In the genomic region with DNA sequence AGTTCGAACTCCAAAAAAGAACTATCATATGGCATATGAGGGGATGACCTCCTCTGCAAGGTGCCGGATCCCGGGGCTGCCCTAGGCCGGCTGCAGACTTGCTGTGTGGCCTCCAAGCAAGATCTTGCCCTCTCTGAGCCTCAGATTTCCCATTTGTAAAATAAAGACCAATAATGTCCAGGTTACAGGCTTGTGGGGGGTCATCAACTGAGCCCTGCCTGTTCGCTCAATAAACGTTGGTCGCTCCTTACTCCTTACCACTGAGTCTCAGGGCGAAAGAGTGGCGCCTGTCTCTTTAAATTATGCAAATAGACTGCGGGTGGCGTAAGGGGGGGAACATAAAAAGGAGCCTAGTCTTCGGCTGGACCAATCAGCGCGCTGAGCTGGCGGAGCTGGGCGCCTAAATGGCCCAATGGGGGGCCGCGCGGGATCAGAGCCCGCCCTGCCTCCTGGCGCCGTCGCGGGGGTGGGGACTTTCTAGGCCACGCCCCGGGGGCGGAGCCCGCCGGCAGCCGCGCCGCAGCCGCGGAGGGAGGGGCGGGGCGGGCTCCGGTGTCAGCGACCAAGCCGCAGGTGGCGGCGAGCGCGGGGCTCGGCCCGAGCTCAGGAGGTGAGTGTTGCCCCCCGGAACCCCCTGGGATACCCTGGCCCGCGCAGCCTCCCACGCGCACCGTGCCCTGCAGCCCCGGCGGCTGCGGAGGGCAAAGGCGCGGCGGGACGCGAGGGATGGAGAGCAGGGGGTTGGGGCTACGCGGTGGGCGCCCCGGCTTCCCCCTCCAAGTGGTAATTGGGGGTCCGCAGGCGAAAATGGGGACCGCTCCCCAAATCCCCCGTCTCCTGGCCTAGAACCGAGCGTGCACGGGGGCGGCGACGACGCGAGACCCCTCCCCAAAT, we compare ENCODE assay signal across 1 cellular context.
A peak's percentile ranks its signal among the peaks of the same experiment; 100 is the strongest.
TF ChIP-seq lines count a peak whose summit lies in the region.

No MANE protein-coding gene starts in this region.

TF ChIP-seq in HepG2, 621 proteins besides CTCF, POLR2A, EP300 and RAD21 (continued from another document and continues in another):
- TF ChIP-seq, protein P1, sequence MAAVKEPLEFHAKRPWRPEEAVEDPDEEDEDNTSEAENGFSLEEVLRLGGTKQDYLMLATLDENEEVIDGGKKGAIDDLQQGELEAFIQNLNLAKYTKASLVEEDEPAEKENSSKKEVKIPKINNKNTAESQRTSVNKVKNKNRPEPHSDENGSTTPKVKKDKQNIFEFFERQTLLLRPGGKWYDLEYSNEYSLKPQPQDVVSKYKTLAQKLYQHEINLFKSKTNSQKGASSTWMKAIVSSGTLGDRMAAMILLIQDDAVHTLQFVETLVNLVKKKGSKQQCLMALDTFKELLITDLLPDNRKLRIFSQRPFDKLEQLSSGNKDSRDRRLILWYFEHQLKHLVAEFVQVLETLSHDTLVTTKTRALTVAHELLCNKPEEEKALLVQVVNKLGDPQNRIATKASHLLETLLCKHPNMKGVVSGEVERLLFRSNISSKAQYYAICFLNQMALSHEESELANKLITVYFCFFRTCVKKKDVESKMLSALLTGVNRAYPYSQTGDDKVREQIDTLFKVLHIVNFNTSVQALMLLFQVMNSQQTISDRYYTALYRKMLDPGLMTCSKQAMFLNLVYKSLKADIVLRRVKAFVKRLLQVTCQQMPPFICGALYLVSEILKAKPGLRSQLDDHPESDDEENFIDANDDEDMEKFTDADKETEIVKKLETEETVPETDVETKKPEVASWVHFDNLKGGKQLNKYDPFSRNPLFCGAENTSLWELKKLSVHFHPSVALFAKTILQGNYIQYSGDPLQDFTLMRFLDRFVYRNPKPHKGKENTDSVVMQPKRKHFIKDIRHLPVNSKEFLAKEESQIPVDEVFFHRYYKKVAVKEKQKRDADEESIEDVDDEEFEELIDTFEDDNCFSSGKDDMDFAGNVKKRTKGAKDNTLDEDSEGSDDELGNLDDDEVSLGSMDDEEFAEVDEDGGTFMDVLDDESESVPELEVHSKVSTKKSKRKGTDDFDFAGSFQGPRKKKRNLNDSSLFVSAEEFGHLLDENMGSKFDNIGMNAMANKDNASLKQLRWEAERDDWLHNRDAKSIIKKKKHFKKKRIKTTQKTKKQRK (IDR thresholded peaks at IDR 0.05; ENCODE audit: low read length) = no peak
- TF ChIP-seq MIER3 (CRISPR knock-in tag; IDR thresholded peaks at IDR 0.05; ENCODE audit: borderline replicate concordance) (no peak), ZNF674 (CRISPR knock-in tag; IDR thresholded peaks at IDR 0.05; ENCODE audit: low read depth) (no peak), NCOA2 (CRISPR knock-in tag; IDR thresholded peaks at IDR 0.05) (no peak), CEBPB (IDR thresholded peaks at IDR 0.05; ENCODE audit: borderline replicate concordance, low read depth, low read length) (peak; percentile 39; the same call in 1 of the 2 replicates), TCF7L2 (IDR thresholded peaks at IDR 0.05; ENCODE audit: low read depth, low read length) (no peak), KDM4B (CRISPR knock-in tag; IDR thresholded peaks at IDR 0.05) (no peak), RBFOX2 (IDR thresholded peaks at IDR 0.05; ENCODE audit: low read depth, low read length) (no peak), U2AF1 (optimal IDR thresholded peaks at IDR 0.05; ENCODE audit: low read depth, low read length) (no peak), ZNF230 (CRISPR knock-in tag; IDR thresholded peaks at IDR 0.05) (no peak), ZNF160 (CRISPR knock-in tag; IDR thresholded peaks at IDR 0.05) (no peak), NCOR1 (IDR thresholded peaks at IDR 0.05; ENCODE audit: borderline replicate concordance, low read length) (no peak), CHCHD3 (CRISPR knock-in tag; IDR thresholded peaks at IDR 0.05) (no peak), CBX5 (CRISPR knock-in tag; IDR thresholded peaks at IDR 0.05; ENCODE audit: borderline replicate concordance) (no peak), THYN1 (CRISPR knock-in tag; IDR thresholded peaks at IDR 0.05; ENCODE audit: borderline replicate concordance, low read depth) (no peak), ZNF232 (CRISPR knock-in tag; IDR thresholded peaks at IDR 0.05; ENCODE audit: borderline replicate concordance) (no peak), ZNF768 (CRISPR knock-in tag; IDR thresholded peaks at IDR 0.05) (peak; percentile 100), PHF8 (CRISPR knock-in tag; IDR thresholded peaks at IDR 0.05) (no peak), GZF1 (CRISPR knock-in tag; IDR thresholded peaks at IDR 0.05) (no peak), SKI (IDR thresholded peaks at IDR 0.05; ENCODE audit: partially characterized antibody) (no peak), IKZF4 (CRISPR knock-in tag; IDR thresholded peaks at IDR 0.05; ENCODE audit: borderline replicate concordance, low read depth, not compliant biosample characterization) (no peak), SMC3 (IDR thresholded peaks at IDR 0.05; ENCODE audit: low read length) (no peak), ZNF121 (CRISPR knock-in tag; IDR thresholded peaks at IDR 0.05) (no peak), SP5 (CRISPR knock-in tag; IDR thresholded peaks at IDR 0.05; ENCODE audit: borderline replicate concordance, low read depth) (peak; percentile 53), HMGA1 (CRISPR knock-in tag; conservative IDR thresholded peaks at IDR 0.05) (no peak), ZNF75D (CRISPR knock-in tag; IDR thresholded peaks at IDR 0.05; ENCODE audit: borderline replicate concordance) (no peak), FOXA3 (CRISPR knock-in tag; IDR thresholded peaks at IDR 0.05) (no peak), SMAD3 (CRISPR knock-in tag; IDR thresholded peaks at IDR 0.05) (no peak), FIP1L1 (IDR thresholded peaks at IDR 0.05; ENCODE audit: borderline replicate concordance, insufficient read depth, low read depth, low read length) (no peak), POGZ (CRISPR knock-in tag; IDR thresholded peaks at IDR 0.05) (no peak), FOXO1 (CRISPR knock-in tag; IDR thresholded peaks at IDR 0.05) (no peak), ZNF724P (CRISPR knock-in tag; IDR thresholded peaks at IDR 0.05; ENCODE audit: borderline replicate concordance) (no peak), ZFP62 (CRISPR knock-in tag; IDR thresholded peaks at IDR 0.05) (no peak), ZNF552 (CRISPR knock-in tag; IDR thresholded peaks at IDR 0.05; ENCODE audit: borderline replicate concordance) (no peak), ATF1 (CRISPR knock-in tag; IDR thresholded peaks at IDR 0.05) (peak; percentile 37; the same call in 1 of the 2 replicates), NBN (conservative IDR thresholded peaks at IDR 0.05) (no peak), ZBTB20 (CRISPR knock-in tag; IDR thresholded peaks at IDR 0.05; ENCODE audit: borderline replicate concordance, low read depth) (no peak), KLF16 (CRISPR knock-in tag; IDR thresholded peaks at IDR 0.05) (no peak), ZNF883 (CRISPR knock-in tag; IDR thresholded peaks at IDR 0.05; ENCODE audit: not compliant biosample characterization) (no peak), BRCA1 (CRISPR knock-in tag; IDR thresholded peaks at IDR 0.05) (no peak), BORCS8-MEF2B (CRISPR knock-in tag; IDR thresholded peaks at IDR 0.05) (no peak), ZC3H4 (CRISPR knock-in tag; IDR thresholded peaks at IDR 0.05; ENCODE audit: borderline replicate concordance) (no peak), NFKB2 (CRISPR knock-in tag; IDR thresholded peaks at IDR 0.05; ENCODE audit: borderline replicate concordance) (no peak), GLI4 (CRISPR knock-in tag; IDR thresholded peaks at IDR 0.05; ENCODE audit: borderline replicate concordance) (no peak), ZFP82 (CRISPR knock-in tag; IDR thresholded peaks at IDR 0.05; ENCODE audit: borderline replicate concordance) (no peak), ZNF383 (CRISPR knock-in tag; IDR thresholded peaks at IDR 0.05; ENCODE audit: borderline replicate concordance) (no peak), EZH2 (conservative IDR thresholded peaks at IDR 0.05; ENCODE audit: low read depth, low read length) (no peak), CHD4 (IDR thresholded peaks at IDR 0.05; ENCODE audit: borderline replicate concordance, low read length) (peak; percentile 61; the same call in 1 of the 2 replicates), ZNF780A (CRISPR knock-in tag; IDR thresholded peaks at IDR 0.05) (no peak)
- TF ChIP-seq, protein P2, sequence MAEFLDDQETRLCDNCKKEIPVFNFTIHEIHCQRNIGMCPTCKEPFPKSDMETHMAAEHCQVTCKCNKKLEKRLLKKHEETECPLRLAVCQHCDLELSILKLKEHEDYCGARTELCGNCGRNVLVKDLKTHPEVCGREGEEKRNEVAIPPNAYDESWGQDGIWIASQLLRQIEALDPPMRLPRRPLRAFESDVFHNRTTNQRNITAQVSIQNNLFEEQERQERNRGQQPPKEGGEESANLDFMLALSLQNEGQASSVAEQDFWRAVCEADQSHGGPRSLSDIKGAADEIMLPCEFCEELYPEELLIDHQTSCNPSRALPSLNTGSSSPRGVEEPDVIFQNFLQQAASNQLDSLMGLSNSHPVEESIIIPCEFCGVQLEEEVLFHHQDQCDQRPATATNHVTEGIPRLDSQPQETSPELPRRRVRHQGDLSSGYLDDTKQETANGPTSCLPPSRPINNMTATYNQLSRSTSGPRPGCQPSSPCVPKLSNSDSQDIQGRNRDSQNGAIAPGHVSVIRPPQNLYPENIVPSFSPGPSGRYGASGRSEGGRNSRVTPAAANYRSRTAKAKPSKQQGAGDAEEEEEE (CRISPR knock-in tag; IDR thresholded peaks at IDR 0.05; ENCODE audit: borderline replicate concordance) = no peak
- TF ChIP-seq, protein P3, sequence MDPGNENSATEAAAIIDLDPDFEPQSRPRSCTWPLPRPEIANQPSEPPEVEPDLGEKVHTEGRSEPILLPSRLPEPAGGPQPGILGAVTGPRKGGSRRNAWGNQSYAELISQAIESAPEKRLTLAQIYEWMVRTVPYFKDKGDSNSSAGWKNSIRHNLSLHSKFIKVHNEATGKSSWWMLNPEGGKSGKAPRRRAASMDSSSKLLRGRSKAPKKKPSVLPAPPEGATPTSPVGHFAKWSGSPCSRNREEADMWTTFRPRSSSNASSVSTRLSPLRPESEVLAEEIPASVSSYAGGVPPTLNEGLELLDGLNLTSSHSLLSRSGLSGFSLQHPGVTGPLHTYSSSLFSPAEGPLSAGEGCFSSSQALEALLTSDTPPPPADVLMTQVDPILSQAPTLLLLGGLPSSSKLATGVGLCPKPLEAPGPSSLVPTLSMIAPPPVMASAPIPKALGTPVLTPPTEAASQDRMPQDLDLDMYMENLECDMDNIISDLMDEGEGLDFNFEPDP (CRISPR knock-in tag; conservative IDR thresholded peaks at IDR 0.05) = no peak
- TF ChIP-seq, protein P4, sequence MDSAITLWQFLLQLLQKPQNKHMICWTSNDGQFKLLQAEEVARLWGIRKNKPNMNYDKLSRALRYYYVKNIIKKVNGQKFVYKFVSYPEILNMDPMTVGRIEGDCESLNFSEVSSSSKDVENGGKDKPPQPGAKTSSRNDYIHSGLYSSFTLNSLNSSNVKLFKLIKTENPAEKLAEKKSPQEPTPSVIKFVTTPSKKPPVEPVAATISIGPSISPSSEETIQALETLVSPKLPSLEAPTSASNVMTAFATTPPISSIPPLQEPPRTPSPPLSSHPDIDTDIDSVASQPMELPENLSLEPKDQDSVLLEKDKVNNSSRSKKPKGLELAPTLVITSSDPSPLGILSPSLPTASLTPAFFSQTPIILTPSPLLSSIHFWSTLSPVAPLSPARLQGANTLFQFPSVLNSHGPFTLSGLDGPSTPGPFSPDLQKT (CRISPR knock-in tag; IDR thresholded peaks at IDR 0.05; ENCODE audit: borderline replicate concordance) = no peak
- TF ChIP-seq, protein P5, sequence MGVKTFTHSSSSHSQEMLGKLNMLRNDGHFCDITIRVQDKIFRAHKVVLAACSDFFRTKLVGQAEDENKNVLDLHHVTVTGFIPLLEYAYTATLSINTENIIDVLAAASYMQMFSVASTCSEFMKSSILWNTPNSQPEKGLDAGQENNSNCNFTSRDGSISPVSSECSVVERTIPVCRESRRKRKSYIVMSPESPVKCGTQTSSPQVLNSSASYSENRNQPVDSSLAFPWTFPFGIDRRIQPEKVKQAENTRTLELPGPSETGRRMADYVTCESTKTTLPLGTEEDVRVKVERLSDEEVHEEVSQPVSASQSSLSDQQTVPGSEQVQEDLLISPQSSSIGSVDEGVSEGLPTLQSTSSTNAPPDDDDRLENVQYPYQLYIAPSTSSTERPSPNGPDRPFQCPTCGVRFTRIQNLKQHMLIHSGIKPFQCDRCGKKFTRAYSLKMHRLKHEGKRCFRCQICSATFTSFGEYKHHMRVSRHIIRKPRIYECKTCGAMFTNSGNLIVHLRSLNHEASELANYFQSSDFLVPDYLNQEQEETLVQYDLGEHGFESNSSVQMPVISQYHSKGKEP (CRISPR knock-in tag; IDR thresholded peaks at IDR 0.05) = no peak
- TF ChIP-seq, protein P6, sequence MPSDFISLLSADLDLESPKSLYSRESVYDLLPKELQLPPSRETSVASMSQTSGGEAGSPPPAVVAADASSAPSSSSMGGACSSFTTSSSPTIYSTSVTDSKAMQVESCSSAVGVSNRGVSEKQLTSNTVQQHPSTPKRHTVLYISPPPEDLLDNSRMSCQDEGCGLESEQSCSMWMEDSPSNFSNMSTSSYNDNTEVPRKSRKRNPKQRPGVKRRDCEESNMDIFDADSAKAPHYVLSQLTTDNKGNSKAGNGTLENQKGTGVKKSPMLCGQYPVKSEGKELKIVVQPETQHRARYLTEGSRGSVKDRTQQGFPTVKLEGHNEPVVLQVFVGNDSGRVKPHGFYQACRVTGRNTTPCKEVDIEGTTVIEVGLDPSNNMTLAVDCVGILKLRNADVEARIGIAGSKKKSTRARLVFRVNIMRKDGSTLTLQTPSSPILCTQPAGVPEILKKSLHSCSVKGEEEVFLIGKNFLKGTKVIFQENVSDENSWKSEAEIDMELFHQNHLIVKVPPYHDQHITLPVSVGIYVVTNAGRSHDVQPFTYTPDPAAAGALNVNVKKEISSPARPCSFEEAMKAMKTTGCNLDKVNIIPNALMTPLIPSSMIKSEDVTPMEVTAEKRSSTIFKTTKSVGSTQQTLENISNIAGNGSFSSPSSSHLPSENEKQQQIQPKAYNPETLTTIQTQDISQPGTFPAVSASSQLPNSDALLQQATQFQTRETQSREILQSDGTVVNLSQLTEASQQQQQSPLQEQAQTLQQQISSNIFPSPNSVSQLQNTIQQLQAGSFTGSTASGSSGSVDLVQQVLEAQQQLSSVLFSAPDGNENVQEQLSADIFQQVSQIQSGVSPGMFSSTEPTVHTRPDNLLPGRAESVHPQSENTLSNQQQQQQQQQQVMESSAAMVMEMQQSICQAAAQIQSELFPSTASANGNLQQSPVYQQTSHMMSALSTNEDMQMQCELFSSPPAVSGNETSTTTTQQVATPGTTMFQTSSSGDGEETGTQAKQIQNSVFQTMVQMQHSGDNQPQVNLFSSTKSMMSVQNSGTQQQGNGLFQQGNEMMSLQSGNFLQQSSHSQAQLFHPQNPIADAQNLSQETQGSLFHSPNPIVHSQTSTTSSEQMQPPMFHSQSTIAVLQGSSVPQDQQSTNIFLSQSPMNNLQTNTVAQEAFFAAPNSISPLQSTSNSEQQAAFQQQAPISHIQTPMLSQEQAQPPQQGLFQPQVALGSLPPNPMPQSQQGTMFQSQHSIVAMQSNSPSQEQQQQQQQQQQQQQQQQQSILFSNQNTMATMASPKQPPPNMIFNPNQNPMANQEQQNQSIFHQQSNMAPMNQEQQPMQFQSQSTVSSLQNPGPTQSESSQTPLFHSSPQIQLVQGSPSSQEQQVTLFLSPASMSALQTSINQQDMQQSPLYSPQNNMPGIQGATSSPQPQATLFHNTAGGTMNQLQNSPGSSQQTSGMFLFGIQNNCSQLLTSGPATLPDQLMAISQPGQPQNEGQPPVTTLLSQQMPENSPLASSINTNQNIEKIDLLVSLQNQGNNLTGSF (CRISPR knock-in tag; IDR thresholded peaks at IDR 0.05) = no peak
